ENCODE assay signal across 1 cellular context in genomic region chr2:55530539-55531081, GRCh38.
TF ChIP-seq lines count a peak whose summit lies in the region.

No MANE protein-coding gene starts in this region.

TF ChIP-seq in HCT116, 20 proteins besides CTCF, POLR2A, EP300 and RAD21 (continued from another document):
- TF ChIP-seq, protein P1, sequence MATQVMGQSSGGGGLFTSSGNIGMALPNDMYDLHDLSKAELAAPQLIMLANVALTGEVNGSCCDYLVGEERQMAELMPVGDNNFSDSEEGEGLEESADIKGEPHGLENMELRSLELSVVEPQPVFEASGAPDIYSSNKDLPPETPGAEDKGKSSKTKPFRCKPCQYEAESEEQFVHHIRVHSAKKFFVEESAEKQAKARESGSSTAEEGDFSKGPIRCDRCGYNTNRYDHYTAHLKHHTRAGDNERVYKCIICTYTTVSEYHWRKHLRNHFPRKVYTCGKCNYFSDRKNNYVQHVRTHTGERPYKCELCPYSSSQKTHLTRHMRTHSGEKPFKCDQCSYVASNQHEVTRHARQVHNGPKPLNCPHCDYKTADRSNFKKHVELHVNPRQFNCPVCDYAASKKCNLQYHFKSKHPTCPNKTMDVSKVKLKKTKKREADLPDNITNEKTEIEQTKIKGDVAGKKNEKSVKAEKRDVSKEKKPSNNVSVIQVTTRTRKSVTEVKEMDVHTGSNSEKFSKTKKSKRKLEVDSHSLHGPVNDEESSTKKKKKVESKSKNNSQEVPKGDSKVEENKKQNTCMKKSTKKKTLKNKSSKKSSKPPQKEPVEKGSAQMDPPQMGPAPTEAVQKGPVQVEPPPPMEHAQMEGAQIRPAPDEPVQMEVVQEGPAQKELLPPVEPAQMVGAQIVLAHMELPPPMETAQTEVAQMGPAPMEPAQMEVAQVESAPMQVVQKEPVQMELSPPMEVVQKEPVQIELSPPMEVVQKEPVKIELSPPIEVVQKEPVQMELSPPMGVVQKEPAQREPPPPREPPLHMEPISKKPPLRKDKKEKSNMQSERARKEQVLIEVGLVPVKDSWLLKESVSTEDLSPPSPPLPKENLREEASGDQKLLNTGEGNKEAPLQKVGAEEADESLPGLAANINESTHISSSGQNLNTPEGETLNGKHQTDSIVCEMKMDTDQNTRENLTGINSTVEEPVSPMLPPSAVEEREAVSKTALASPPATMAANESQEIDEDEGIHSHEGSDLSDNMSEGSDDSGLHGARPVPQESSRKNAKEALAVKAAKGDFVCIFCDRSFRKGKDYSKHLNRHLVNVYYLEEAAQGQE (IDR thresholded peaks at IDR 0.05; ENCODE audit: low read depth): no peak
- no peak for TF ChIP-seq EZH2 (IDR thresholded peaks at IDR 0.05)
- no peak for TF ChIP-seq CBX3 (IDR thresholded peaks at IDR 0.05; ENCODE audit: low read depth)
- no peak for TF ChIP-seq MAX (IDR thresholded peaks at IDR 0.05)
- TF ChIP-seq EZH2phosphoT487 (IDR thresholded peaks at IDR 0.05; ENCODE audit: borderline replicate concordance): no peak
- no peak for TF ChIP-seq SRF (IDR thresholded peaks at IDR 0.05; ENCODE audit: low read depth)
- no peak for TF ChIP-seq JUND (IDR thresholded peaks at IDR 0.05)
- no peak for TF ChIP-seq SIN3A (IDR thresholded peaks at IDR 0.05; ENCODE audit: low read depth)
- TF ChIP-seq ZFX (IDR thresholded peaks at IDR 0.05): no peak
- TF ChIP-seq TCF7L2 (IDR thresholded peaks at IDR 0.05; ENCODE audit: borderline replicate concordance, extremely low read depth, insufficient read depth, insufficient read length): no peak
- TF ChIP-seq YY1 (IDR thresholded peaks at IDR 0.05; ENCODE audit: extremely low read depth, insufficient replicate concordance, low read depth, low read length): no peak
- TF ChIP-seq CEBPB (IDR thresholded peaks at IDR 0.05; ENCODE audit: low read depth): no peak
- TF ChIP-seq POLR2AphosphoS5 (IDR thresholded peaks at IDR 0.05; ENCODE audit: low read depth, low read length): no peak
